26 cellular contexts compared by ENCODE assay signal in the genomic region with DNA sequence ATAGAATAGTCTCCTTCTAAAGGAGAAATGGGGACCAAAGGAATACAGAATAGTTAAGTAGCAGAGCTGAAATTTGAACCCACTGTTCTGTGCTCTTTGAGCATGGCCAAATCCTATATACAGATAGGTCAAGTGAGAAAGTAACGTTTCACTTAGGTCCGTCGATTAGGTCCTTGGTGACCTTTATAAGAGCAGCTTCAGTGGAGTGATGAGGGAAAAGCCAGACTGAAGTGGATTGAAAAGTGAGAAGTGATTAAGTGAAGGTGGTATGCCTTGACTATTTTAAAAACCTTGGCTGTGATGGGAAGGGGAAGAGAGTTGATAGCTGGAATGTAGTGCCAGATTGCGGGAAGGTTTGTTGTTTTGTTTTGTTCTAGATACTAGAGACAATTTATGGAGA.
"Had no signal": no experiment of that assay in that cellular context is flagged by ENCODE, and none has a peak within 500 bp of the region (broad histone marks: within the 10 kb centered on the region; RNA-seq: fewer than 3 reads in every experiment).

No MANE protein-coding gene starts in this region.

- H3K4me1 Mint-ChIP-seq: activated naive CD8-positive, alpha-beta T cell treated with anti-CD3 and anti-CD28 coated beads, Interleukin-2, amount 10 ng/mL, durations not matched to agents 7 days and 5 days had no signal

- DNase-seq: activated CD4-positive, alpha-beta memory T cell treated with anti-CD3 and anti-CD28 coated beads for 36 hours; activated CD4-positive, alpha-beta T cell treated with anti-CD3 and anti-CD28 coated beads, Interleukin-2, amount 10 ng/mL, durations not matched to agents 7 days and 5 days; activated CD4-positive, CD25-positive, alpha-beta regulatory T cell; activated CD8-positive, alpha-beta memory T cell treated with anti-CD3 and anti-CD28 coated beads for 24 hours; activated gamma-delta T cell; activated naive CD4-positive, alpha-beta T cell treated with anti-CD3 and anti-CD28 coated beads for 36 hours; activated naive CD8-positive, alpha-beta T cell treated with anti-CD3 and anti-CD28 coated beads, Interleukin-2, amount 10 ng/mL, durations not matched to agents 7 days and 5 days; activated T-cell treated with anti-CD3 and anti-CD28 coated beads, Interleukin-2, amount 50 U/mL, for 4 hours; adrenal gland; anterior cingulate cortex; caudate nucleus; KG1; NCI-H1048; NCI-H146; NCI-H1930; NCI-H2171; NCI-H2227 treated with DMSO at 0.1 percent for 48 hours; NCI-H446 treated with DMSO at 0.1 percent for 48 hours; NCI-H69; SIG-M5; T-cell; T-helper 2 cell; T1000 had no signal

- H3K27ac ChIP-seq: adrenal gland had no signal

- ATAC-seq: activated T-cell treated with anti-CD3 and anti-CD28 coated beads, Interleukin-2, amount 50 U/mL, for 4 hours; T-cell had no signal

- H3K4me3 ChIP-seq: adrenal gland had no signal

- FAIRE-seq: RCC 7860, TTC549 had no signal

- H3K9me3 Mint-ChIP-seq: activated CD4-positive, alpha-beta memory T cell treated with anti-CD3 and anti-CD28 coated beads for 36 hours; activated CD4-positive, alpha-beta T cell treated with anti-CD3 and anti-CD28 coated beads, Interleukin-2, amount 10 ng/mL, durations not matched to agents 7 days and 5 days; activated naive CD4-positive, alpha-beta T cell treated with anti-CD3 and anti-CD28 coated beads for 36 hours; activated naive CD8-positive, alpha-beta T cell treated with anti-CD3 and anti-CD28 coated beads, Interleukin-2, amount 10 ng/mL, durations not matched to agents 7 days and 5 days; activated T-cell treated with anti-CD3 and anti-CD28 coated beads, Interleukin-2, amount 50 U/mL, for 4 hours; IgD-negative memory B cell; T-cell had no signal

- H3K4me3 Mint-ChIP-seq: activated CD4-positive, alpha-beta memory T cell treated with anti-CD3 and anti-CD28 coated beads for 36 hours; activated CD4-positive, alpha-beta T cell treated with anti-CD3 and anti-CD28 coated beads, Interleukin-2, amount 10 ng/mL, durations not matched to agents 7 days and 5 days; activated naive CD4-positive, alpha-beta T cell treated with anti-CD3 and anti-CD28 coated beads for 36 hours; activated naive CD8-positive, alpha-beta T cell treated with anti-CD3 and anti-CD28 coated beads, Interleukin-2, amount 10 ng/mL, durations not matched to agents 7 days and 5 days; activated T-cell treated with anti-CD3 and anti-CD28 coated beads, Interleukin-2, amount 50 U/mL, for 4 hours; IgD-negative memory B cell; T-cell had no signal

- H3K27me3 ChIP-seq: adrenal gland had no signal

- H3K27me3 Mint-ChIP-seq: activated CD4-positive, alpha-beta memory T cell treated with anti-CD3 and anti-CD28 coated beads for 36 hours; activated CD4-positive, alpha-beta T cell treated with anti-CD3 and anti-CD28 coated beads, Interleukin-2, amount 10 ng/mL, durations not matched to agents 7 days and 5 days; activated naive CD8-positive, alpha-beta T cell treated with anti-CD3 and anti-CD28 coated beads, Interleukin-2, amount 10 ng/mL, durations not matched to agents 7 days and 5 days; IgD-negative memory B cell; T-cell had no signal

- H3K27ac Mint-ChIP-seq: activated CD4-positive, alpha-beta memory T cell treated with anti-CD3 and anti-CD28 coated beads for 36 hours; activated CD4-positive, alpha-beta T cell treated with anti-CD3 and anti-CD28 coated beads, Interleukin-2, amount 10 ng/mL, durations not matched to agents 7 days and 5 days; activated naive CD4-positive, alpha-beta T cell treated with anti-CD3 and anti-CD28 coated beads for 36 hours; IgD-negative memory B cell had no signal

- H3K9me3 ChIP-seq: adrenal gland had no signal
